ENCODE assay signal across 8 cellular contexts in the genomic region with DNA sequence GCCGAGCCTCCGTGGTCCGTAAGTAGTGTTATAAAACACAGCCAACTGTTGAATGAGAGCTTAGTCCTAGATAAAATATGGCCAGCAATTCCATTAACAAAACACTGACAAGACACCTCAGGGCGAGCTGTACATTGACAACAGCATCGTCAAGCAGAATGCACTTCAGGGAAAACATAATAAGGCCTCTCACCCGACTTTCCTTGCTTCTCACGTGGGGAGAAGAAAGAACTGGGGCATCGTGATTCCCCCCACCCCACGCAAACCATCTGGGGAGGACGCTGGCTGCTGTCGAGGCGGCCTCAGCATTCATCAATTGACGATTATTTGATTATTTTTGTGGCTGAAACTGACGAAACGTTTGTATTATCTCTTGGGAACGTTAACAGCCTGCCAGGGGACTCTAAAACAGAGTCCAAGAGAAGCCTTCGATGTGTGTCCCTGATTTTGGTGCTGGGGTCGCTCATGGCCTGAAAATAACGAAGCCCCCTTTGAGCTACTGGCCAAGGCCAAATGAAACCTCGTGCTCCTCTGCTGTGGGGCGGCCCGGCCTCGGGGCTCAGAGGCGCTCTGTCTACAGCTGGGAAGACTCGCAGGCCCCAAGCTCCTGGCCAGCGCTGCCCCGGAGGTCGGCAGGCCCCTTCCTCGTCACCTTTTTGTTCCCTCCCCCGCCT. TPM values are rescaled to one million over a fixed set of nuclear protein-coding genes. Genes with fewer than 3 reads are reported as not detected.
DNase-seq lines count a peak whose midpoint lies in the region; ATAC-seq and TF ChIP-seq lines count a peak whose summit lies in the region.

No MANE protein-coding gene starts in this region.

- no peak for TF ChIP-seq CTCF in VCaP (conservative IDR thresholded peaks at IDR 0.05)
- no peak for TF ChIP-seq CTCF in cardiac muscle cell (IDR thresholded peaks at IDR 0.05; ENCODE audit: low read depth, low read length)

- peaks cover 10% of the 10 kb centered on the region for H3K36me3 ChIP-seq in cardiac muscle cell

- peaks cover 18% of the 10 kb centered on the region for H3K4me1 ChIP-seq in cardiac muscle cell (ENCODE audit: low read depth)

- H3K27me3 ChIP-seq in cardiac muscle cell = no peaks in the 10 kb centered on the region

- no peaks in the 10 kb centered on the region for H3K9me3 ChIP-seq in cardiac muscle cell (ENCODE audit: low read depth)

- DNase-seq in cardiac muscle cell (ENCODE audit: low read depth in 1 of 2, low spot score in 1 of 2) (no peak), skeletal muscle cell (ENCODE audit: low read depth) (no peak), iPS-NIHi7 (ENCODE audit: extremely low spot score) (no peak), AG08396 (ENCODE audit: low spot score) (no peak), middle frontal gyrus (ENCODE audit: extremely low spot score, low spot score) (no peak)

- ATAC-seq in GM18502 (IDR thresholded peaks at IDR 0.05; ENCODE audit: poor library complexity, unreplicated experiment) = peak; percentile 29
- ATAC-seq in HG02642 (IDR thresholded peaks at IDR 0.05; ENCODE audit: poor library complexity, unreplicated experiment) = peak; percentile 31

- H3K27ac ChIP-seq in VCaP (peak overlapping the region; percentile 85), cardiac muscle cell (peak overlapping the region; percentile 94)

- peak overlapping the region; percentile 49 for H3K4me3 ChIP-seq in cardiac muscle cell
- H3K4me3 ChIP-seq in skeletal muscle cell (ENCODE audit: low read depth, low read length) = peak overlapping the region; percentile 78

RNA-seq across cellular contexts. Expression of gene GDF9, which starts 0.5 kb away (rescaled TPM):
- 0.14 and 0.45 TPM in 2 replicates for total RNA-seq in cardiac muscle cell
- 1.8 TPM in 1 of 2 replicates, not detected in the other for polyA plus RNA-seq in cardiac muscle cell

RNA-seq across cellular contexts. Expression of gene UQCRQ, which starts 0.6 kb away (rescaled TPM):
- total RNA-seq in cardiac muscle cell = 97.0 and 217 TPM in 2 replicates
- 949 and 1,297 TPM in 2 replicates for polyA plus RNA-seq in cardiac muscle cell

RNA-seq across cellular contexts. Expression of gene LEAP2, which starts 7.7 kb away (rescaled TPM):
- 1.2 and 3.1 TPM in 2 replicates for total RNA-seq in cardiac muscle cell
- polyA plus RNA-seq in cardiac muscle cell = 1.5 and 3.6 TPM in 2 replicates

RNA-seq across cellular contexts. Expression of gene SHROOM1, which starts 35.4 kb away (rescaled TPM):
- 8.1 and 9.8 TPM in 2 replicates for total RNA-seq in cardiac muscle cell
- polyA plus RNA-seq in cardiac muscle cell = 13.3 TPM in 2 replicates

RNA-seq across cellular contexts. Expression of gene SOWAHA, which starts 52.7 kb away (rescaled TPM):
- total RNA-seq in cardiac muscle cell = 0.14 TPM in 1 of 2 replicates, not detected in the other
- polyA plus RNA-seq in cardiac muscle cell = not detected in 2 replicates
